9 cellular contexts compared by ENCODE assay signal in the genomic region with DNA sequence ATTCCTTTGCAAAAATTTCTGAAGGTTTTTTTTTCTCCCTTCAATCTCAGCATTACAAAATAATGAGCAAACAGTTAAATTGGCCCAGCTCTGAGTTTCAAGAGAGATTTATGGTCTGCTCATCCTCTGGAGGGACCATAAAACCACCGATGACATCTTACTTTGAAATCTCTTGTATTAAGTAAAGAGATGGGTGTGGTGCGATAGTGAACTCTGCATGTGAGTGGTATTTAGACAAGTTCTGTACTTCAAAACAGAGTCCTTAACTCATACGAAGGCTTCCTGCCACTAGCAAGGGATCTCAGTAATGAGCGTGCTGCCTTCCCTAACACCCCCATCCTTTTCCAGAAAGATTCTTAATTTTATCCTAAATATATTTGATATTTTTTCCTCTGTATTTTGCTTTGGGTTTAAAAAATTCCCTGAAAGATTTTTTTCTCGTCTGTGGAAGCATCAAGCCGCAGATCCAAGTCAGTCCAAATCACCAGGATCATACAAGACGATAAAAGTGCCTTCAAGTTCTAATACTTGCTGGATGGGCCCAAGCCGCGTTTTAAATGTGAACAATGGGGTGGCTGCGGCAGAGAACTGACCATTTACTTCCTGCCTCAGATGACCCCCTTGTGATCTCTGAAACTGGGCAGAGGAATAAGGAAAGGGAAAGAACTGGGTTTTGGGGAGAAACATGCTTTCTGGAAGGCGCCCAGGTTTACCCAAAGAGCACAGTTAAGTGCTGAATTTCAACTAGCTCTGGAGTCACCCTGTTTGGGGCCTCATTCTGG. TPM values are rescaled to one million over a fixed set of nuclear protein-coding genes. Genes with fewer than 3 reads are reported as not detected.
DNase-seq lines count a peak whose midpoint lies in the region; ATAC-seq and TF ChIP-seq lines count a peak whose summit lies in the region.
"Had no signal": no experiment of that assay in that cellular context is flagged by ENCODE, and none has a peak within 500 bp of the region (broad histone marks: within the 10 kb centered on the region; RNA-seq: fewer than 3 reads in every experiment).

No MANE protein-coding gene starts in this region.

- no peak overlapping the region for H3K27ac Mint-ChIP-seq in HFFc6
- no peak overlapping the region for H3K27ac Mint-ChIP-seq in activated naive CD8-positive, alpha-beta T cell treated with anti-CD3 and anti-CD28 coated beads, Interleukin-2, amount 50 U/mL, for 24 hours
- no peak overlapping the region for H3K27ac Mint-ChIP-seq in stimulated activated effector memory CD8-positive, alpha-beta T cell treated with anti-CD3 and anti-CD28 coated beads, Interleukin-12 subunit alpha, Interleukin-12 subunit beta, amount 100 ng/mL, for 72 hours

- peak overlapping the region; percentile 44; the same call in 1 of the 2 replicates for H3K4me3 Mint-ChIP-seq in HFFc6
- peak overlapping the region; percentile 37 for H3K4me3 Mint-ChIP-seq in activated naive CD8-positive, alpha-beta T cell treated with anti-CD3 and anti-CD28 coated beads, Interleukin-2, amount 50 U/mL, for 24 hours
- peak overlapping the region; percentile 55 for H3K4me3 Mint-ChIP-seq in stimulated activated effector memory CD8-positive, alpha-beta T cell treated with anti-CD3 and anti-CD28 coated beads, Interleukin-12 subunit alpha, Interleukin-12 subunit beta, amount 100 ng/mL, for 72 hours

- peaks cover 27% of the 10 kb centered on the region for H3K27me3 Mint-ChIP-seq in HFFc6 (ENCODE audit: insufficient read depth)
- peaks cover 71% of the 10 kb centered on the region for H3K27me3 Mint-ChIP-seq in activated naive CD8-positive, alpha-beta T cell treated with anti-CD3 and anti-CD28 coated beads, Interleukin-2, amount 50 U/mL, for 24 hours

- peaks cover 10% of the 10 kb centered on the region; the same call in 1 of the 2 replicates for H3K4me1 Mint-ChIP-seq in HFFc6 (ENCODE audit: low read depth)
- peaks cover 15% of the 10 kb centered on the region for H3K4me1 Mint-ChIP-seq in activated naive CD8-positive, alpha-beta T cell treated with anti-CD3 and anti-CD28 coated beads, Interleukin-2, amount 50 U/mL, for 24 hours
- peaks cover 6% of the 10 kb centered on the region for H3K4me1 Mint-ChIP-seq in stimulated activated effector memory CD8-positive, alpha-beta T cell treated with anti-CD3 and anti-CD28 coated beads, Interleukin-12 subunit alpha, Interleukin-12 subunit beta, amount 100 ng/mL, for 72 hours

- peak; percentile 55 for DNase-seq in HFFc6
- DNase-seq in activated naive CD8-positive, alpha-beta T cell treated with anti-CD3 and anti-CD28 coated beads, Interleukin-2, amount 50 U/mL, for 24 hours: no peak
- DNase-seq in left kidney (ENCODE audit: low read depth, low spot score): peak; percentile 34
- no peak for DNase-seq in stimulated activated effector memory CD8-positive, alpha-beta T cell treated with anti-CD3 and anti-CD28 coated beads, Interleukin-12 subunit alpha, Interleukin-12 subunit beta, amount 100 ng/mL, for 72 hours (ENCODE audit: low spot score in 2 of 2)
- no peak for DNase-seq in ureter (ENCODE audit: low spot score)
- DNase-seq: activated gamma-delta T cell had no signal

- no peaks in the 10 kb centered on the region for H3K36me3 Mint-ChIP-seq in HFFc6 (ENCODE audit: low read depth)
- H3K36me3 Mint-ChIP-seq in activated naive CD8-positive, alpha-beta T cell treated with anti-CD3 and anti-CD28 coated beads, Interleukin-2, amount 50 U/mL, for 24 hours (ENCODE audit: low read depth): no peaks in the 10 kb centered on the region
- no peaks in the 10 kb centered on the region for H3K36me3 Mint-ChIP-seq in stimulated activated effector memory CD8-positive, alpha-beta T cell treated with anti-CD3 and anti-CD28 coated beads, Interleukin-12 subunit alpha, Interleukin-12 subunit beta, amount 100 ng/mL, for 72 hours

- no peak for ATAC-seq in activated naive CD8-positive, alpha-beta T cell treated with anti-CD3 and anti-CD28 coated beads, Interleukin-2, amount 50 U/mL, for 24 hours
- ATAC-seq in stimulated activated effector memory CD8-positive, alpha-beta T cell treated with anti-CD3 and anti-CD28 coated beads, Interleukin-12 subunit alpha, Interleukin-12 subunit beta, amount 100 ng/mL, for 72 hours: no peak
- no peak for ATAC-seq in GM21381 (IDR thresholded peaks at IDR 0.05; ENCODE audit: unreplicated experiment)
- ATAC-seq in GM21528 (IDR thresholded peaks at IDR 0.05; ENCODE audit: low FRiP score, unreplicated experiment): no peak
- no peak for ATAC-seq in HG02588 (IDR thresholded peaks at IDR 0.05; ENCODE audit: unreplicated experiment)

- no peak for TF ChIP-seq CTCF in HFFc6 (IDR thresholded peaks at IDR 0.05)

- no peaks in the 10 kb centered on the region for H3K9me3 Mint-ChIP-seq in HFFc6
- no peaks in the 10 kb centered on the region for H3K9me3 Mint-ChIP-seq in activated naive CD8-positive, alpha-beta T cell treated with anti-CD3 and anti-CD28 coated beads, Interleukin-2, amount 50 U/mL, for 24 hours
- H3K9me3 Mint-ChIP-seq in stimulated activated effector memory CD8-positive, alpha-beta T cell treated with anti-CD3 and anti-CD28 coated beads, Interleukin-12 subunit alpha, Interleukin-12 subunit beta, amount 100 ng/mL, for 72 hours: no peaks in the 10 kb centered on the region

RNA-seq across cellular contexts. Expression of a gene that starts 1.9 kb away (rescaled TPM):
- not detected for total RNA-seq in HFFc6 (2021; fragmentation: NEBNext Ultra II Directional; extraction: Animal tissue kit (Norgen Biotek cat#: 25700))
- total RNA-seq in ureter: 13.8 TPM

Comparison
In these comparisons a context has a peak if more than half of its experiments do, and no peak if none do; other contexts are left out.
1. DNase-seq: peak in HFFc6 (single experiment) and left kidney (single experiment); none in activated naive CD8-positive, alpha-beta T cell treated with anti-CD3 and anti-CD28 coated beads, Interleukin-2, amount 50 U/mL, for 24 hours (single experiment), stimulated activated effector memory CD8-positive, alpha-beta T cell treated with anti-CD3 and anti-CD28 coated beads, Interleukin-12 subunit alpha, Interleukin-12 subunit beta, amount 100 ng/mL, for 72 hours (0 of 2) and ureter (single experiment).
2. RNA of a gene that starts 1.9 kb away (total RNA-seq): 13.8 TPM in ureter (single experiment); not detected in HFFc6; every median in the first group is over 10 times any median in the second.
3. Peak in every context shown above with its lines, with median percentiles within 50 percentile points of each other: H3K4me3 Mint-ChIP-seq.